In genomic region chr11:62555464-62556092, GRCh38 we compare ENCODE assay signal across 8 cellular contexts. TPM values are rescaled to one million over a fixed set of nuclear protein-coding genes. Genes with fewer than 3 reads are reported as not detected.
DNase-seq lines count a peak whose midpoint lies in the region; ATAC-seq lines count a peak whose summit lies in the region.

No MANE protein-coding gene starts in this region.

- no peaks in the 10 kb centered on the region for H3K9me3 ChIP-seq in NT2/D1 (ENCODE audit: insufficient read depth, low read length)

- peak overlapping the region; percentile 24 for H3K9ac ChIP-seq in NT2/D1 (ENCODE audit: insufficient read length, low read depth)

- intact Hi-C loops in left ventricle myocardium superior (cut with micrococcal nuclease): no loop called here

- ATAC-seq in GM21737 (IDR thresholded peaks at IDR 0.05; ENCODE audit: unreplicated experiment): peak; percentile 29
- peak; percentile 8 for ATAC-seq in left ventricle myocardium superior

- H3K4me1 ChIP-seq in NT2/D1 (ENCODE audit: insufficient read depth, insufficient read length): peaks cover 58% of the 10 kb centered on the region

- H3K4me3 ChIP-seq in NT2/D1 (ENCODE audit: insufficient read length, low read depth): no peak overlapping the region

- DNase-seq in Daoy (ENCODE audit: low read depth) (peak; percentile 49), NT2/D1 (ENCODE audit: low read depth, low spot score) (no peak), left ventricle myocardium superior (peak; percentile 57), NCI-H2171 (lab: John Stamatoyannopoulos, UW) (no peak), inferior parietal cortex (ENCODE audit: extremely low spot score) (no peak)
- peak; percentile 87 for DNase-seq in activated effector memory CD4-positive, alpha-beta T cell treated with anti-CD3 and anti-CD28 coated beads, Interleukin-2, amount 50 U/mL, for 16 hours
- DNase-seq in stimulated activated CD8-positive, alpha-beta memory T cell treated with anti-CD3 and anti-CD28 coated beads, Interleukin-4, amount 100 ng/mL, for 48 hours: peak; percentile 62

- H3K27me3 ChIP-seq in NT2/D1 (ENCODE audit: insufficient read depth, insufficient read length): no peaks in the 10 kb centered on the region

- peaks cover 58% of the 10 kb centered on the region for H3K36me3 ChIP-seq in NT2/D1 (ENCODE audit: insufficient read depth, insufficient read length, low read length)

RNA-seq across cellular contexts. Expression of gene AHNAK, which starts 9.0 kb away (rescaled TPM):
- 92.3 and 107 TPM in 2 replicates for total RNA-seq in Daoy (2014; rRNA removed; shearing (Covaris generic))
- total RNA-seq in left ventricle myocardium superior: 354 TPM

RNA-seq across cellular contexts. Expression of gene EEF1G, which starts 18.1 kb away (rescaled TPM):
- total RNA-seq in Daoy (2014; rRNA removed; shearing (Covaris generic)): 1,694 and 1,735 TPM in 2 replicates
- total RNA-seq in left ventricle myocardium superior: 804 TPM

RNA-seq across cellular contexts. Expression of gene TUT1, which starts 35.7 kb away (rescaled TPM):
- 12.4 and 13.8 TPM in 2 replicates for total RNA-seq in Daoy (2014; rRNA removed; shearing (Covaris generic))
- 12.3 TPM for total RNA-seq in left ventricle myocardium superior

RNA-seq across cellular contexts. Expression of gene MTA2, which starts 46.1 kb away (rescaled TPM):
- total RNA-seq in Daoy (2014; rRNA removed; shearing (Covaris generic)): 123 and 124 TPM in 2 replicates
- 33.1 TPM for total RNA-seq in left ventricle myocardium superior

RNA-seq across cellular contexts. Expression of gene EML3, which starts 57.0 kb away (rescaled TPM):
- 18.0 and 19.3 TPM in 2 replicates for total RNA-seq in Daoy (2014; rRNA removed; shearing (Covaris generic))
- total RNA-seq in left ventricle myocardium superior: 12.9 TPM

Comparison
In these comparisons a context has a peak if more than half of its experiments do, and no peak if none do; other contexts are left out.
1. DNase-seq: peak in Daoy (single experiment), activated effector memory CD4-positive, alpha-beta T cell treated with anti-CD3 and anti-CD28 coated beads, Interleukin-2, amount 50 U/mL, for 16 hours (single experiment), left ventricle myocardium superior (single experiment) and stimulated activated CD8-positive, alpha-beta memory T cell treated with anti-CD3 and anti-CD28 coated beads, Interleukin-4, amount 100 ng/mL, for 48 hours (single experiment); none in NT2/D1 (single experiment), NCI-H2171 (single experiment) and inferior parietal cortex (single experiment).